8 cellular contexts compared by ENCODE assay signal in genomic region chr17:81036128-81036891, GRCh38. TPM values are rescaled to one million over a fixed set of nuclear protein-coding genes. Genes with fewer than 3 reads are reported as not detected.
DNase-seq lines count a peak whose midpoint lies in the region; ATAC-seq and TF ChIP-seq lines count a peak whose summit lies in the region.

No MANE protein-coding gene starts in this region.

- CTCF ChIA-PET in Caco-2 (lab: Charles Lee), result no interaction called here

- H3K4me3 Mint-ChIP-seq in Caco-2 (ENCODE audit: unreplicated experiment), result peak overlapping the region; percentile 79

- H3K36me3 ChIP-seq in Caco-2 (ENCODE audit: control insufficient read depth, insufficient read depth, low read length) (no peaks in the 10 kb centered on the region), esophagus squamous epithelium (peaks cover 0 to 16% (median 0%) of the 10 kb centered on the region in 3 donors), osteoblast (ENCODE audit: insufficient read depth, low read length) (peaks cover 10% of the 10 kb centered on the region)

- no peak for TF ChIP-seq POLR2A in esophagus squamous epithelium (IDR thresholded peaks at IDR 0.05)

- no peaks in the 10 kb centered on the region for H3K9me3 Mint-ChIP-seq in Caco-2 (ENCODE audit: unreplicated experiment)

- DNase-seq in Caco-2 (no peak), RKO (ENCODE audit: low spot score) (peak; percentile 58), esophagus squamous epithelium (lab: John Stamatoyannopoulos, UW) (no peak), osteoblast (ENCODE audit: insufficient read length, low spot score, missing footprints) (peak; percentile 81), foreskin melanocyte (no peak), GM19238 (ENCODE audit: insufficient read length, low spot score) (no peak)
- DNase-seq in effector CD4-positive, alpha-beta T cell, result no peak

- peaks cover 49% of the 10 kb centered on the region for H3K4me1 Mint-ChIP-seq in Caco-2 (ENCODE audit: low read depth, unreplicated experiment)

- H3K4me2 ChIP-seq in osteoblast (ENCODE audit: insufficient read depth, low read length), result peak overlapping the region; percentile 76

- no peak for ATAC-seq in GM18498 (IDR thresholded peaks at IDR 0.05; ENCODE audit: unreplicated experiment)

- BruUV-seq in Caco-2 (replicated peaks; lab: Mats Ljungman, UMichigan), result TSS peak; percentile 52

- TF ChIP-seq CTCF in Caco-2 (IDR thresholded peaks at IDR 0.05; ENCODE audit: insufficient read depth in 1 of 2, low read depth in 1 of 2, low read length in 1 of 2, severe bottlenecking in 1 of 2, unreplicated experiment in 1 of 2), result no peak
- TF ChIP-seq CTCF in esophagus squamous epithelium (IDR thresholded peaks at IDR 0.05), result no peak
- TF ChIP-seq CTCF in osteoblast (IDR thresholded peaks at IDR 0.05; ENCODE audit: extremely low read depth, low read depth, low read length), result no peak

- peaks cover 56% of the 10 kb centered on the region for H3K4me1 ChIP-seq in Caco-2
- H3K4me1 ChIP-seq in esophagus squamous epithelium, result peaks cover 52 to 87% (median 57%) of the 10 kb centered on the region in 3 donors
- H3K4me1 ChIP-seq in osteoblast (ENCODE audit: insufficient read depth, low read length), result peaks cover 38% of the 10 kb centered on the region

- peaks cover 50% of the 10 kb centered on the region for H3K36me3 Mint-ChIP-seq in Caco-2 (ENCODE audit: insufficient read depth, unreplicated experiment)

- intact Hi-C loops in Caco-2 (cut with micrococcal nuclease; ENCODE audit: unreplicated experiment) (loop anchor here (5.0 kb wide), 1 partner anchor 186 kb away; the partner anchor contains the start of gene CEP131), esophagus squamous epithelium (cut with DNase I) (no loop called here)

- 25 to 43% methylated on average over 10 to 25 of the region's 26 CpGs for WGBS in esophagus squamous epithelium, 2 donors

- H2AFZ ChIP-seq in osteoblast (ENCODE audit: low read length), result no peak overlapping the region

- peak overlapping the region; percentile 55 for H3K27ac Mint-ChIP-seq in Caco-2 (ENCODE audit: unreplicated experiment)

- peaks cover 63% of the 10 kb centered on the region for H4K20me1 ChIP-seq in osteoblast (ENCODE audit: insufficient read depth, low read length)

- POLR2A ChIA-PET in Caco-2 (lab: Charles Lee), result no interaction called here

- no peaks in the 10 kb centered on the region for H3K27me3 ChIP-seq in Caco-2 (replicated peaks; ENCODE audit: control insufficient read depth, insufficient read depth, low read length)
- H3K27me3 ChIP-seq in esophagus squamous epithelium, result no peaks in the 10 kb centered on the region
- no peaks in the 10 kb centered on the region for H3K27me3 ChIP-seq in osteoblast (ENCODE audit: insufficient read depth, low read length)

- H3K79me2 ChIP-seq in osteoblast (ENCODE audit: insufficient read depth, low read length), result peaks cover 60% of the 10 kb centered on the region

- H3K9me3 ChIP-seq in Caco-2, result no peaks in the 10 kb centered on the region
- H3K9me3 ChIP-seq in esophagus squamous epithelium, result no peaks in the 10 kb centered on the region
- H3K9me3 ChIP-seq in osteoblast (ENCODE audit: low read depth, low read length), result no peaks in the 10 kb centered on the region

- no peaks in the 10 kb centered on the region for H3K27me3 Mint-ChIP-seq in Caco-2 (ENCODE audit: insufficient read depth, unreplicated experiment)

- peak overlapping the region; percentile 82 for H3K4me3 ChIP-seq in Caco-2 (ENCODE audit: low read depth, low read length)
- peak overlapping the region; percentile 53 to 89 (median 79) for H3K4me3 ChIP-seq in esophagus squamous epithelium
- peak overlapping the region; percentile 76 for H3K4me3 ChIP-seq in osteoblast (ENCODE audit: insufficient read depth, low read length)

- peak overlapping the region; percentile 85 to 92 (median 90) for H3K27ac ChIP-seq in esophagus squamous epithelium
- H3K27ac ChIP-seq in osteoblast (ENCODE audit: low read depth, low read length), result no peak overlapping the region

RNA-seq across cellular contexts. Expression of gene BAIAP2, which starts 1.4 kb away (rescaled TPM):
- total RNA-seq in Caco-2 (2022) (52.6 and 57.7 TPM in 2 replicates), esophagus squamous epithelium (100 to 1,000 TPM in 3 of 4 donors, 10 to 100 TPM in 1; 87.8 to 175 (median 105) TPM), osteoblast (15.6 and 19.4 TPM in 2 replicates)

RNA-seq across cellular contexts. Expression of gene CHMP6, which starts 44.7 kb away (rescaled TPM):
- total RNA-seq in Caco-2 (2022) (20.1 and 23.2 TPM in 2 replicates), esophagus squamous epithelium (10 to 100 TPM; 16.7 to 23.8 (median 22.1) TPM), osteoblast (21.4 and 21.8 TPM in 2 replicates)

Comparison
In these comparisons a context has a peak if more than half of its experiments do, and no peak if none do; other contexts are left out.
1. DNase-seq: peak in RKO (single experiment) and osteoblast (single experiment); none in Caco-2 (0 of 2), esophagus squamous epithelium (single experiment), foreskin melanocyte (single experiment), GM19238 (single experiment) and effector CD4-positive, alpha-beta T cell (single experiment).
2. Peak in every context shown above with its lines, with median percentiles within 50 percentile points of each other: H3K4me3 ChIP-seq.